Comparison of ENCODE assay signal across 18 cellular contexts in genomic region chr10:103701380-103702222, GRCh38.
DNase-seq lines count a peak whose midpoint lies in the region; ATAC-seq, FAIRE-seq and TF ChIP-seq lines count a peak whose summit lies in the region.
"Had no signal": no experiment of that assay in that cellular context is flagged by ENCODE, and none has a peak within 500 bp of the region (broad histone marks: within the 10 kb centered on the region; RNA-seq: fewer than 3 reads in every experiment).

No MANE protein-coding gene starts in this region.

- no peak overlapping the region for H4K8ac ChIP-seq in IMR-90 (ENCODE audit: low read depth in 2 of 2, low read length in 2 of 2)

- BruUV-seq in IMR-90 (replicated peaks; lab: Mats Ljungman, UMichigan), result no TSS peak

- H3K79me1 ChIP-seq in IMR-90 (ENCODE audit: low read depth in 1 of 2, low read length in 2 of 2), result peaks cover 0 to under 1% of the 10 kb centered on the region in 2 experiments; a peak in 1 of 4 replicates

- no peak overlapping the region for H4K91ac ChIP-seq in IMR-90 (ENCODE audit: insufficient read depth, low read depth, low read length)

- H3K27me3 ChIP-seq in IMR-90 (ENCODE audit: control insufficient read depth, insufficient read depth, low read length), result no peaks in the 10 kb centered on the region
- H3K27me3 ChIP-seq in HAP-1 (ENCODE audit: low read depth), result no peaks in the 10 kb centered on the region
- H3K27me3 ChIP-seq: BLaER1 treated with 17β-estradiol and CSF1 and Interleukin-3, amounts not matched to agents 10 nM and 100 nM had no signal

- POLR2A ChIA-PET in IMR-90 (lab: Charles Lee; ENCODE audit: unreplicated experiment), result no interaction called here

- no peak overlapping the region for H3K23ac ChIP-seq in IMR-90 (ENCODE audit: low read depth, low read length)

- DNase-seq in GM12891 (ENCODE audit: insufficient read length, low spot score) (no peak), IMR-90 (no peak), HAP-1 (ENCODE audit: low spot score in 2 of 2) (no peak), A172 (ENCODE audit: low spot score) (no peak)
- DNase-seq: 8988T; ACHN; Calu3; CD4-positive, CD25-positive, alpha-beta regulatory T cell; DMS 273 treated with DMSO at 0.1 percent for 48 hours; GOT3; HCEC 1CT; Karpas-422 had no signal

- no peak overlapping the region; the same call in 1 of the 2 replicates for H3K14ac ChIP-seq in IMR-90 (replicated peaks; ENCODE audit: low read depth, low read length)

- FAIRE-seq in GM12891 (lab: Jason Lieb, UNC), result peak; percentile 58
- FAIRE-seq: GM12892, GM19239 had no signal

- H3K4me3 ChIP-seq in IMR-90 (ENCODE audit: insufficient read depth, low read depth, low read length), result no peak overlapping the region
- no peak overlapping the region for H3K4me3 ChIP-seq in HAP-1
- H3K4me3 ChIP-seq: BLaER1 treated with 17β-estradiol and CSF1 and Interleukin-3, amounts not matched to agents 10 nM and 100 nM had no signal

- TF ChIP-seq POLR2A in GM12891 (IDR thresholded peaks at IDR 0.05; ENCODE audit: low read depth, low read length) (no peak), IMR-90 (IDR thresholded peaks at IDR 0.05; ENCODE audit: low read depth, low read length) (no peak)

- WGBS in IMR-90 (ENCODE audit: extremely low coverage in 2 of 2, insufficient read length in 1 of 2), 2 experiments, result 53% methylated on average over 1 of the region's 1 CpG; no CpG with 5 or more reads in 1 of the 2 experiments

- no peak overlapping the region for H2AK5ac ChIP-seq in IMR-90 (ENCODE audit: low read depth, low read length)

- H2BK20ac ChIP-seq in IMR-90 (ENCODE audit: low read depth, low read length), result no peak overlapping the region

- no peak overlapping the region for H3K27ac ChIP-seq in IMR-90 (ENCODE audit: insufficient read depth, low read length)
- peak overlapping the region; percentile 98 for H3K27ac ChIP-seq in cingulate gyrus (ENCODE audit: low read depth, low read length)
- H3K27ac ChIP-seq in temporal lobe (ENCODE audit: low read depth, low read length), result peak overlapping the region; percentile 100
- H3K27ac ChIP-seq: BLaER1 treated with 17β-estradiol and CSF1 and Interleukin-3, amounts not matched to agents 10 nM and 100 nM had no signal

- peaks cover 6% of the 10 kb centered on the region for H3K9me1 ChIP-seq in IMR-90 (ENCODE audit: insufficient read depth, low read length)

- dilution Hi-C loops in IMR-90 (cut with HindIII; ENCODE audit: low sequenced_read_pairs, unreplicated experiment), result loop anchor here (25.0 kb wide), 1 partner anchor 161 kb away; the partner anchor contains the start of gene SH3PXD2A

- H2AFZ ChIP-seq in IMR-90 (replicated peaks; ENCODE audit: low read length, poor library complexity), result no peak overlapping the region

- no peak overlapping the region for H3K4ac ChIP-seq in IMR-90 (ENCODE audit: low read depth, low read length)

- intact Hi-C loops in IMR-90 (cut with micrococcal nuclease), result no loop called here

- no peaks in the 10 kb centered on the region for H3K9me3 ChIP-seq in IMR-90 (ENCODE audit: control insufficient read depth, insufficient read depth, low read length)
- H3K9me3 ChIP-seq in HAP-1, result no peaks in the 10 kb centered on the region

- H2BK120ac ChIP-seq in IMR-90 (ENCODE audit: low read depth, low read length), result no peak overlapping the region

- H2BK15ac ChIP-seq in IMR-90 (ENCODE audit: low read depth, low read length), result no peak overlapping the region

- no peak for TF ChIP-seq RAD21 in IMR-90 (IDR thresholded peaks at IDR 0.05; ENCODE audit: low read length)

- H3K36me3 ChIP-seq in IMR-90 (ENCODE audit: control insufficient read depth, insufficient read depth, low read length) (no peaks in the 10 kb centered on the region), HAP-1 (replicated peaks) (no peaks in the 10 kb centered on the region)

- peak overlapping the region; percentile 42 for H2BK5ac ChIP-seq in IMR-90 (ENCODE audit: low read depth, low read length, poor library complexity, severe bottlenecking)

- H3K4me2 ChIP-seq in IMR-90 (ENCODE audit: low read depth, low read length), result no peak overlapping the region
- H3K4me2 ChIP-seq: BLaER1 treated with 17β-estradiol and CSF1 and Interleukin-3, amounts not matched to agents 10 nM and 100 nM had no signal

- H3K56ac ChIP-seq in IMR-90 (ENCODE audit: extremely low read depth, insufficient read depth, low read length), result no peak overlapping the region

- no peak overlapping the region for H2AK9ac ChIP-seq in IMR-90 (replicated peaks; ENCODE audit: low read depth, low read length, poor library complexity)

- in situ Hi-C loops in IMR-90 (cut with MboI; ENCODE audit: low sequenced_read_pairs), result loop anchor here (25.0 kb wide), 2 partner anchors 311 to 511 kb away; no protein-coding TSS in a partner anchor
- in situ Hi-C loops in HAP-1 (cut with MboI; ENCODE audit: low sequenced_read_pairs), result loop anchor here (25.0 kb wide), 1 partner anchor 511 kb away; no protein-coding TSS in a partner anchor

- no peak for TF ChIP-seq CTCF in IMR-90 (conservative IDR thresholded peaks at IDR 0.05; ENCODE audit: low read depth, low read length)

- H3K18ac ChIP-seq in IMR-90 (ENCODE audit: low read depth, low read length), result no peak overlapping the region

- peaks cover 6% of the 10 kb centered on the region; the same call in 1 of the 2 replicates for H3K4me1 ChIP-seq in IMR-90 (ENCODE audit: control insufficient read depth, insufficient read depth, low read length)
- H3K4me1 ChIP-seq in HAP-1, result peaks cover 5% of the 10 kb centered on the region; the same call in 1 of the 2 replicates

- CTCF ChIA-PET in IMR-90 (lab: Yijun Ruan, JAX), result no interaction called here

- no peaks in the 10 kb centered on the region for H4K20me1 ChIP-seq in IMR-90 (ENCODE audit: insufficient read depth, low read length)

- H3K9ac ChIP-seq in IMR-90 (ENCODE audit: low read depth, low read length), result no peak overlapping the region
- H3K9ac ChIP-seq: BLaER1 treated with 17β-estradiol and CSF1 and Interleukin-3, amounts not matched to agents 10 nM and 100 nM had no signal

- no peak overlapping the region for H4K5ac ChIP-seq in IMR-90 (ENCODE audit: low read depth, low read length)

- ATAC-seq in IMR-90 (ENCODE audit: low read depth) (no peak), HG03108 (IDR thresholded peaks at IDR 0.05; ENCODE audit: unreplicated experiment) (no peak)

TF ChIP-seq in GM12891, 5 proteins besides CTCF, POLR2A, EP300 and RAD21:
- TF ChIP-seq POU2F2 (IDR thresholded peaks at IDR 0.05; ENCODE audit: low read depth, low read length), result no peak
- TF ChIP-seq TAF1 (IDR thresholded peaks at IDR 0.05; ENCODE audit: low read depth, low read length), result no peak
- no peak for TF ChIP-seq PAX5 (IDR thresholded peaks at IDR 0.05; ENCODE audit: insufficient read depth, low read length, severe bottlenecking)
- TF ChIP-seq SPI1 (IDR thresholded peaks at IDR 0.05; ENCODE audit: low read depth, low read length), result no peak
- no peak for TF ChIP-seq POLR2AphosphoS5 (IDR thresholded peaks at IDR 0.05; ENCODE audit: low read depth, low read length)
TF ChIP-seq in GM12891: peak in this region for 0.

TF ChIP-seq in IMR-90, 13 proteins besides CTCF, POLR2A, EP300 and RAD21:
- TF ChIP-seq MAFK (IDR thresholded peaks at IDR 0.05; ENCODE audit: low read depth, low read length), result no peak
- TF ChIP-seq MXI1 (IDR thresholded peaks at IDR 0.05; ENCODE audit: borderline replicate concordance, low read depth, low read length), result no peak
- TF ChIP-seq RCOR1 (IDR thresholded peaks at IDR 0.05; ENCODE audit: insufficient replicate concordance, low read length), result no peak
- no peak for TF ChIP-seq NFE2L2 (IDR thresholded peaks at IDR 0.05; ENCODE audit: low read depth, low read length)
- TF ChIP-seq CHD1 (IDR thresholded peaks at IDR 0.05; ENCODE audit: low read depth, low read length), result no peak
- no peak for TF ChIP-seq RFX5 (IDR thresholded peaks at IDR 0.05; ENCODE audit: low read depth, low read length)
- TF ChIP-seq CEBPB (IDR thresholded peaks at IDR 0.05; ENCODE audit: low read depth, low read length), result no peak
- no peak for TF ChIP-seq ELK1 (IDR thresholded peaks at IDR 0.05; ENCODE audit: borderline replicate concordance, low read depth, low read length)
- TF ChIP-seq USF2 (IDR thresholded peaks at IDR 0.05; ENCODE audit: low read depth, low read length), result no peak
- no peak for TF ChIP-seq FOS (IDR thresholded peaks at IDR 0.05; ENCODE audit: low read depth, low read length)
- no peak for TF ChIP-seq SMC3 (IDR thresholded peaks at IDR 0.05; ENCODE audit: low read depth, low read length)
